ENCODE assay signal across 28 cellular contexts in the genomic region with DNA sequence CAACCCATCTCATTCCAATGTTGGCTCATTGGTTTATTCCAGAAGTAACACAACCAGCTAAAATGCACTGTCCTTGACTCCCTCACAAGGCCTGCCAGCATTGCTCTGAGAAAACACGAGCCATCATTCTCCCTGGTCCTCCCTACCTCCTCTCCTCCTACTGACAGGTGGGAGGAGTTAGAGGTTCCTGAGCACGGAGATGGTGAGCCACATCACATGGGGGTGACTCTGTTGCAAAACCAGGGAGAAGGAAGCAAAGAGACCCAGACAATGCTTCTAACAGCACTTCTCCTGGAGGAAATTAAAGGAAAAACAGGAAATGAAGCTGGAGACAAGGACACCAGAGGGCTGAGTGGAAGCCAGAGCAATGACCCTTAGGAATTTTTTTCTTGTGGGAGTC.
"Had no signal": no experiment of that assay in that cellular context is flagged by ENCODE, and none has a peak within 500 bp of the region (broad histone marks: within the 10 kb centered on the region; RNA-seq: fewer than 3 reads in every experiment).

No MANE protein-coding gene starts in this region.

- H3K27me3 ChIP-seq: ovary, sigmoid colon, spleen, stomach, tibial artery, upper lobe of right lung had no signal

- H3K4me1 Mint-ChIP-seq: naive thymus-derived CD8-positive, alpha-beta T cell; stimulated activated memory B cell treated with anti-CD40 and anti-IgM and Interleukin-4, amounts not matched to agents 10 μg/mL and 1 μg/mL and 100 μg/mL, for 72 hours had no signal

- ATAC-seq: left colon; left ventricle myocardium superior; lower lobe of right lung; naive thymus-derived CD8-positive, alpha-beta T cell; right cardiac atrium; stimulated activated memory B cell treated with anti-CD40 and anti-IgM and Interleukin-4, amounts not matched to agents 10 μg/mL and 1 μg/mL and 100 μg/mL, for 72 hours; upper lobe of right lung had no signal

- H3K27ac ChIP-seq: lower lobe of right lung, ovary, prostate gland, sigmoid colon, stomach, thoracic aorta, tibial artery, upper lobe of right lung had no signal

- H3K27me3 Mint-ChIP-seq: stimulated activated memory B cell treated with anti-CD40 and anti-IgM and Interleukin-4, amounts not matched to agents 10 μg/mL and 1 μg/mL and 100 μg/mL, for 72 hours had no signal

- H3K9me3 ChIP-seq: lower lobe of right lung, ovary, prostate gland, sigmoid colon, thoracic aorta, tibial artery, upper lobe of right lung had no signal

- H3K4me3 ChIP-seq: lower lobe of right lung, ovary, prostate gland, sigmoid colon, spleen, stomach, thoracic aorta, tibial artery, upper lobe of right lung had no signal

- H3K4me1 ChIP-seq: lower lobe of right lung, prostate gland, sigmoid colon, stomach, tibial artery, upper lobe of right lung had no signal

- H3K27ac Mint-ChIP-seq: naive thymus-derived CD8-positive, alpha-beta T cell; stimulated activated memory B cell treated with anti-CD40 and anti-IgM and Interleukin-4, amounts not matched to agents 10 μg/mL and 1 μg/mL and 100 μg/mL, for 72 hours had no signal

- FAIRE-seq: keratinocyte, small intestine had no signal

- H3K4me3 Mint-ChIP-seq: naive thymus-derived CD8-positive, alpha-beta T cell; stimulated activated memory B cell treated with anti-CD40 and anti-IgM and Interleukin-4, amounts not matched to agents 10 μg/mL and 1 μg/mL and 100 μg/mL, for 72 hours had no signal

- H3K36me3 Mint-ChIP-seq: naive thymus-derived CD8-positive, alpha-beta T cell; stimulated activated memory B cell treated with anti-CD40 and anti-IgM and Interleukin-4, amounts not matched to agents 10 μg/mL and 1 μg/mL and 100 μg/mL, for 72 hours had no signal

- H3K36me3 ChIP-seq: lower lobe of right lung, ovary, prostate gland, sigmoid colon, spleen, stomach, thoracic aorta, tibial artery, upper lobe of right lung had no signal

- DNase-seq: head of caudate nucleus; hippocampal formation; left colon; left ventricle myocardium superior; lower lobe of right lung; mammary epithelial cell; mesenchymal stem cell; naive thymus-derived CD8-positive, alpha-beta T cell; posterior cingulate gyrus; retina; right cardiac atrium; sigmoid colon; small intestine; spleen; stimulated activated CD4-positive, alpha-beta T cell treated with anti-CD3 and anti-CD28 coated beads, Interleukin-1b, Interleukin-23, amount 100 ng/mL, for 48 hours; stimulated activated CD4-positive, alpha-beta T cell treated with anti-CD3 and anti-CD28 coated beads, Interleukin-2, amount 100 ng/mL, for 48 hours; stimulated activated CD4-positive, alpha-beta T cell treated with anti-CD3 and anti-CD28 coated beads, Interleukin-4, amount 100 ng/mL, for 4 hours; stimulated activated CD8-positive, alpha-beta memory T cell treated with anti-CD3 and anti-CD28 coated beads, Interleukin-4, amount 100 ng/mL, for 48 hours; stimulated activated naive CD4-positive, alpha-beta T cell treated with Interleukin-2 at 50 U/mL for 16 hours; stomach; tibial artery; trophoblast cell; upper lobe of right lung had no signal
